Comparison of ENCODE assay signal across 1 cellular context in genomic region chr2:28650261-28650584, GRCh38.
TF ChIP-seq lines count a peak whose summit lies in the region.

No MANE protein-coding gene starts in this region.

TF ChIP-seq in SK-N-SH, 30 proteins besides CTCF, POLR2A, EP300 and RAD21 (continued from another document):
- TF ChIP-seq IRF3 (IDR thresholded peaks at IDR 0.05; ENCODE audit: low read depth, low read length) (no peak), REST (IDR thresholded peaks at IDR 0.05; ENCODE audit: low read depth, low read length) (no peak), YY1 (IDR thresholded peaks at IDR 0.05; ENCODE audit: low read depth) (no peak), RXRA (IDR thresholded peaks at IDR 0.05; ENCODE audit: borderline replicate concordance, low read depth) (no peak), RFX5 (IDR thresholded peaks at IDR 0.05; ENCODE audit: low read length) (no peak), NRF1 (IDR thresholded peaks at IDR 0.05; ENCODE audit: low read depth, low read length) (no peak), GABPA (IDR thresholded peaks at IDR 0.05; ENCODE audit: low read depth) (no peak), ZBTB33 (IDR thresholded peaks at IDR 0.05; ENCODE audit: borderline replicate concordance, low read depth) (no peak), TAF1 (IDR thresholded peaks at IDR 0.05; ENCODE audit: borderline replicate concordance, low read depth, low read length) (no peak), TCF12 (IDR thresholded peaks at IDR 0.05) (no peak)
